In the genomic region with DNA sequence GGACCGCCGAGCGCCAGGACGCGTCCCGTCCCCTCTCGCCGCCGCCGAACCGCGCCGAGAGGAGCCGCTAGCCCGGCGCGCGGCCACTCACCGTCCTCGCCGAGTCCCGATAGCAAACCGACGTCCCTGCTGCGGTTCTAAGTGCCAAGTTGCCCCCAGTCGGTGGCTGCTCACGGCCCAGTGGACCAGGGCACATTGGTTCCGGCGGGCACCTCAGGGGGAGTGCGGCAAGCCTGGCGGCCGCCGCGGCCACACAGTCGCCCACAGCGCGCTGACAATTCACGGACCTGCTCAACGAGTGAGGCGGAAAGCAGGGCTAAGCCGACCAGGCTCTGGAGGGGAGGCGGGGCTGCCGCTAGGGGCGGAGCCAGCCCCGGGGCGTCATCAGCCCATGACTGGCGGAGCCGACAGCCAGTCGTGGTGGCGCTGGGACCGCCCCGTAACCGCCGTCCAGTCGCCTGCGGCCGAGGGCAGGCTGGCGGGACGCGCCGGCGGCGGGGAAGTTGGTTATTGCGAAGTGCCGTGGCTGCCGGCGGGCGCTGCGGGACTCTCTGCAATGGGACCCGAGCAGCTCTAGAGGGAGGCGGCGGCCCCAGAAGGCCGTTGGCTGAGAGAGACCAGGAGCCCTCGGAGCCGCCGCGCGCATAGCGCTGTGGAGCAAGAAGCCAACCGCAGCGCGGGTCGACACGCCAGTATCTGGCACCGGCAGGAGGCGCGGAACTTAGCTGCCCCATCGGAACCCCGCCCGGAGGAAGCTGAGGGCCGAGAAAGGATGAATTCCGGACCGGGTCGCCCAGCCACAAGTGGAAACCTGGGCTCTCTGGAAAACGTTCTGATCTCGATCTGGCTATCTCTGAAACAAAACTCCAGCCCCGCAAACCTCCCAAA, we compare ENCODE assay signal across 1 cellular context.
TF ChIP-seq lines count a peak whose summit lies in the region.

A gene with protein sequence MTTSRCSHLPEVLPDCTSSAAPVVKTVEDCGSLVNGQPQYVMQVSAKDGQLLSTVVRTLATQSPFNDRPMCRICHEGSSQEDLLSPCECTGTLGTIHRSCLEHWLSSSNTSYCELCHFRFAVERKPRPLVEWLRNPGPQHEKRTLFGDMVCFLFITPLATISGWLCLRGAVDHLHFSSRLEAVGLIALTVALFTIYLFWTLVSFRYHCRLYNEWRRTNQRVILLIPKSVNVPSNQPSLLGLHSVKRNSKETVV (minus strand): TSS at position 300 of the 888 bp plus-strand sequence. CDS start 112,387 bp downstream, outside the sequence.

TF ChIP-seq in K562, 482 proteins besides CTCF, POLR2A, EP300 and RAD21 (continued from another document):
- TF ChIP-seq, protein P1, sequence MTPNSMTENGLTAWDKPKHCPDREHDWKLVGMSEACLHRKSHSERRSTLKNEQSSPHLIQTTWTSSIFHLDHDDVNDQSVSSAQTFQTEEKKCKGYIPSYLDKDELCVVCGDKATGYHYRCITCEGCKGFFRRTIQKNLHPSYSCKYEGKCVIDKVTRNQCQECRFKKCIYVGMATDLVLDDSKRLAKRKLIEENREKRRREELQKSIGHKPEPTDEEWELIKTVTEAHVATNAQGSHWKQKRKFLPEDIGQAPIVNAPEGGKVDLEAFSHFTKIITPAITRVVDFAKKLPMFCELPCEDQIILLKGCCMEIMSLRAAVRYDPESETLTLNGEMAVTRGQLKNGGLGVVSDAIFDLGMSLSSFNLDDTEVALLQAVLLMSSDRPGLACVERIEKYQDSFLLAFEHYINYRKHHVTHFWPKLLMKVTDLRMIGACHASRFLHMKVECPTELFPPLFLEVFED (CRISPR knock-in tag; conservative IDR thresholded peaks at IDR 0.05), result no peak
- TF ChIP-seq MTA1 (IDR thresholded peaks at IDR 0.05; ENCODE audit: borderline replicate concordance) (no peak), LCOR (CRISPR knock-in tag; IDR thresholded peaks at IDR 0.05) (peak; percentile 83; the same call in 1 of the 2 replicates), FOXK2 (conservative IDR thresholded peaks at IDR 0.05 in 1 of 2, IDR thresholded peaks at IDR 0.05 in 1 of 2; ENCODE audit: low read depth in 2 of 2) (no peak), ZNF121 (CRISPR knock-in tag; conservative IDR thresholded peaks at IDR 0.05) (no peak), ZNF699 (CRISPR knock-in tag; IDR thresholded peaks at IDR 0.05; ENCODE audit: insufficient replicate concordance) (no peak), FOSL1 (tag; conservative IDR thresholded peaks at IDR 0.05) (peak; percentile 40; the same call in 1 of the 2 replicates), ATF7 (IDR thresholded peaks at IDR 0.05) (peak; percentile 88; the same call in 1 of the 2 replicates), THRAP3 (IDR thresholded peaks at IDR 0.05; ENCODE audit: borderline replicate concordance) (no peak), ZBTB8A (IDR thresholded peaks at IDR 0.05; ENCODE audit: partially characterized antibody) (no peak), EP400 (IDR thresholded peaks at IDR 0.05) (peak; percentile 74; the same call in 1 of the 2 replicates), ELF2 (CRISPR knock-in tag; IDR thresholded peaks at IDR 0.05) (no peak), MECOM (CRISPR knock-in tag; IDR thresholded peaks at IDR 0.05) (no peak), ZNF766 (CRISPR knock-in tag; conservative IDR thresholded peaks at IDR 0.05) (no peak), ZKSCAN3 (CRISPR knock-in tag; IDR thresholded peaks at IDR 0.05) (no peak), ZBTB7A (IDR thresholded peaks at IDR 0.05; ENCODE audit: borderline replicate concordance, control insufficient read depth, low read depth, low read length) (no peak; the same call in 1 of the 2 replicates), NELFE (IDR thresholded peaks at IDR 0.05; ENCODE audit: insufficient read depth, insufficient read length) (no peak), KDM1A (IDR thresholded peaks at IDR 0.05) (0 out of 4 replicates have a peak, but pooled peaks of 1 of the 2 experiments have one; percentile 9), ILK (tag; IDR thresholded peaks at IDR 0.05; ENCODE audit: borderline replicate concordance, low read depth) (no peak), HLTF (IDR thresholded peaks at IDR 0.05) (no peak), NR3C1 (CRISPR knock-in tag; IDR thresholded peaks at IDR 0.05) (no peak), DIDO1 (tag; IDR thresholded peaks at IDR 0.05; ENCODE audit: low read depth) (no peak), ZNF584 (CRISPR knock-in tag; IDR thresholded peaks at IDR 0.05; ENCODE audit: low read depth) (no peak), MCM3 (IDR thresholded peaks at IDR 0.05) (no peak), PURB (CRISPR knock-in tag; IDR thresholded peaks at IDR 0.05; ENCODE audit: low read depth) (no peak), MIER1 (IDR thresholded peaks at IDR 0.05; ENCODE audit: low read depth) (no peak), DNMT1 (IDR thresholded peaks at IDR 0.05) (no peak), PHF8 (IDR thresholded peaks at IDR 0.05; ENCODE audit: borderline replicate concordance, low read length) (peak; percentile 81; the same call in 1 of the 2 replicates), SMARCA4 (IDR thresholded peaks at IDR 0.05) (peak; percentile 69), ZNF165 (CRISPR knock-in tag; IDR thresholded peaks at IDR 0.05; ENCODE audit: borderline replicate concordance) (no peak), SLC30A9 (CRISPR knock-in tag; IDR thresholded peaks at IDR 0.05) (no peak), ZNF253 (CRISPR knock-in tag; conservative IDR thresholded peaks at IDR 0.05) (no peak), HCFC1 (IDR thresholded peaks at IDR 0.05; ENCODE audit: low read depth, low read length) (no peak; the same call in 1 of the 2 replicates), TOE1 (IDR thresholded peaks at IDR 0.05; ENCODE audit: borderline replicate concordance) (peak; percentile 49; the same call in 1 of the 2 replicates), TOE1 (CRISPR knock-in tag; IDR thresholded peaks at IDR 0.05; ENCODE audit: borderline replicate concordance, low read depth) (no peak), ZNF561 (CRISPR knock-in tag; conservative IDR thresholded peaks at IDR 0.05) (no peak), EGR1 (conservative IDR thresholded peaks at IDR 0.05) (no peak), ZNF75A (CRISPR knock-in tag; IDR thresholded peaks at IDR 0.05) (no peak), NFIX (CRISPR knock-in tag; IDR thresholded peaks at IDR 0.05; ENCODE audit: low read depth) (no peak)
- TF ChIP-seq, protein P2, sequence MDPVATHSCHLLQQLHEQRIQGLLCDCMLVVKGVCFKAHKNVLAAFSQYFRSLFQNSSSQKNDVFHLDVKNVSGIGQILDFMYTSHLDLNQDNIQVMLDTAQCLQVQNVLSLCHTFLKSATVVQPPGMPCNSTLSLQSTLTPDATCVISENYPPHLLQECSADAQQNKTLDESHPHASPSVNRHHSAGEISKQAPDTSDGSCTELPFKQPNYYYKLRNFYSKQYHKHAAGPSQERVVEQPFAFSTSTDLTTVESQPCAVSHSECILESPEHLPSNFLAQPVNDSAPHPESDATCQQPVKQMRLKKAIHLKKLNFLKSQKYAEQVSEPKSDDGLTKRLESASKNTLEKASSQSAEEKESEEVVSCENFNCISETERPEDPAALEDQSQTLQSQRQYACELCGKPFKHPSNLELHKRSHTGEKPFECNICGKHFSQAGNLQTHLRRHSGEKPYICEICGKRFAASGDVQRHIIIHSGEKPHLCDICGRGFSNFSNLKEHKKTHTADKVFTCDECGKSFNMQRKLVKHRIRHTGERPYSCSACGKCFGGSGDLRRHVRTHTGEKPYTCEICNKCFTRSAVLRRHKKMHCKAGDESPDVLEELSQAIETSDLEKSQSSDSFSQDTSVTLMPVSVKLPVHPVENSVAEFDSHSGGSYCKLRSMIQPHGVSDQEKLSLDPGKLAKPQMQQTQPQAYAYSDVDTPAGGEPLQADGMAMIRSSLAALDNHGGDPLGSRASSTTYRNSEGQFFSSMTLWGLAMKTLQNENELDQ (CRISPR knock-in tag; IDR thresholded peaks at IDR 0.05; ENCODE audit: borderline replicate concordance), result no peak
- TF ChIP-seq, protein P3, sequence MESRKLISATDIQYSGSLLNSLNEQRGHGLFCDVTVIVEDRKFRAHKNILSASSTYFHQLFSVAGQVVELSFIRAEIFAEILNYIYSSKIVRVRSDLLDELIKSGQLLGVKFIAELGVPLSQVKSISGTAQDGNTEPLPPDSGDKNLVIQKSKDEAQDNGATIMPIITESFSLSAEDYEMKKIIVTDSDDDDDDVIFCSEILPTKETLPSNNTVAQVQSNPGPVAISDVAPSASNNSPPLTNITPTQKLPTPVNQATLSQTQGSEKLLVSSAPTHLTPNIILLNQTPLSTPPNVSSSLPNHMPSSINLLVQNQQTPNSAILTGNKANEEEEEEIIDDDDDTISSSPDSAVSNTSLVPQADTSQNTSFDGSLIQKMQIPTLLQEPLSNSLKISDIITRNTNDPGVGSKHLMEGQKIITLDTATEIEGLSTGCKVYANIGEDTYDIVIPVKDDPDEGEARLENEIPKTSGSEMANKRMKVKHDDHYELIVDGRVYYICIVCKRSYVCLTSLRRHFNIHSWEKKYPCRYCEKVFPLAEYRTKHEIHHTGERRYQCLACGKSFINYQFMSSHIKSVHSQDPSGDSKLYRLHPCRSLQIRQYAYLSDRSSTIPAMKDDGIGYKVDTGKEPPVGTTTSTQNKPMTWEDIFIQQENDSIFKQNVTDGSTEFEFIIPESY (CRISPR knock-in tag; IDR thresholded peaks at IDR 0.05), result peak; percentile 66
- TF ChIP-seq, protein P4, sequence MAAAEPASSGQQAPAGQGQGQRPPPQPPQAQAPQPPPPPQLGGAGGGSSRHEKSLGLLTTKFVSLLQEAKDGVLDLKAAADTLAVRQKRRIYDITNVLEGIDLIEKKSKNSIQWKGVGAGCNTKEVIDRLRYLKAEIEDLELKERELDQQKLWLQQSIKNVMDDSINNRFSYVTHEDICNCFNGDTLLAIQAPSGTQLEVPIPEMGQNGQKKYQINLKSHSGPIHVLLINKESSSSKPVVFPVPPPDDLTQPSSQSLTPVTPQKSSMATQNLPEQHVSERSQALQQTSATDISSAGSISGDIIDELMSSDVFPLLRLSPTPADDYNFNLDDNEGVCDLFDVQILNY (CRISPR knock-in tag; IDR thresholded peaks at IDR 0.05), result peak; percentile 5; the same call in 1 of the 2 replicates
- TF ChIP-seq, protein P5, sequence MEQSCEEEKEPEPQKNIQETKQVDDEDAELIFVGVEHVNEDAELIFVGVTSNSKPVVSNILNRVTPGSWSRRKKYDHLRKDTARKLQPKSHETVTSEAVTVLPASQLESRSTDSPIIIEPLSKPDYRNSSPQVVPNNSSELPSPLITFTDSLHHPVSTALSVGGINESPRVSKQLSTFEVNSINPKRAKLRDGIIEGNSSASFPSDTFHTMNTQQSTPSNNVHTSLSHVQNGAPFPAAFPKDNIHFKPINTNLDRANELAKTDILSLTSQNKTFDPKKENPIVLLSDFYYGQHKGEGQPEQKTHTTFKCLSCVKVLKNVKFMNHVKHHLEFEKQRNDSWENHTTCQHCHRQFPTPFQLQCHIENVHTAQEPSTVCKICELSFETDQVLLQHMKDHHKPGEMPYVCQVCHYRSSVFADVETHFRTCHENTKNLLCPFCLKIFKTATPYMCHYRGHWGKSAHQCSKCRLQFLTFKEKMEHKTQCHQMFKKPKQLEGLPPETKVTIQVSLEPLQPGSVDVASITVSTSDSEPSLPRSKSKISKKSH (CRISPR knock-in tag; IDR thresholded peaks at IDR 0.05), result no peak
- TF ChIP-seq, protein P6, sequence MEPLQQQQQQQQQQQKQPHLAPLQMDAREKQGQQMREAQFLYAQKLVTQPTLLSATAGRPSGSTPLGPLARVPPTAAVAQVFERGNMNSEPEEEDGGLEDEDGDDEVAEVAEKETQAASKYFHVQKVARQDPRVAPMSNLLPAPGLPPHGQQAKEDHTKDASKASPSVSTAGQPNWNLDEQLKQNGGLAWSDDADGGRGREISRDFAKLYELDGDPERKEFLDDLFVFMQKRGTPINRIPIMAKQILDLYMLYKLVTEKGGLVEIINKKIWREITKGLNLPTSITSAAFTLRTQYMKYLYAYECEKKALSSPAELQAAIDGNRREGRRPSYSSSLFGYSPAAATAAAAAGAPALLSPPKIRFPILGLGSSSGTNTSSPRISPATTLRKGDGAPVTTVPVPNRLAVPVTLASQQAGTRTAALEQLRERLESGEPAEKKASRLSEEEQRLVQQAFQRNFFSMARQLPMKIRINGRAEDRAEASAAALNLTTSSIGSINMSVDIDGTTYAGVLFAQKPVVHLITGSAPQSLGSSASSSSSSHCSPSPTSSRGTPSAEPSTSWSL (CRISPR knock-in tag; IDR thresholded peaks at IDR 0.05; ENCODE audit: borderline replicate concordance), result no peak
- TF ChIP-seq, protein P7, sequence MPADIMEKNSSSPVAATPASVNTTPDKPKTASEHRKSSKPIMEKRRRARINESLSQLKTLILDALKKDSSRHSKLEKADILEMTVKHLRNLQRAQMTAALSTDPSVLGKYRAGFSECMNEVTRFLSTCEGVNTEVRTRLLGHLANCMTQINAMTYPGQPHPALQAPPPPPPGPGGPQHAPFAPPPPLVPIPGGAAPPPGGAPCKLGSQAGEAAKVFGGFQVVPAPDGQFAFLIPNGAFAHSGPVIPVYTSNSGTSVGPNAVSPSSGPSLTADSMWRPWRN (IDR thresholded peaks at IDR 0.05; ENCODE audit: low read depth), result no peak
- TF ChIP-seq, protein P8, sequence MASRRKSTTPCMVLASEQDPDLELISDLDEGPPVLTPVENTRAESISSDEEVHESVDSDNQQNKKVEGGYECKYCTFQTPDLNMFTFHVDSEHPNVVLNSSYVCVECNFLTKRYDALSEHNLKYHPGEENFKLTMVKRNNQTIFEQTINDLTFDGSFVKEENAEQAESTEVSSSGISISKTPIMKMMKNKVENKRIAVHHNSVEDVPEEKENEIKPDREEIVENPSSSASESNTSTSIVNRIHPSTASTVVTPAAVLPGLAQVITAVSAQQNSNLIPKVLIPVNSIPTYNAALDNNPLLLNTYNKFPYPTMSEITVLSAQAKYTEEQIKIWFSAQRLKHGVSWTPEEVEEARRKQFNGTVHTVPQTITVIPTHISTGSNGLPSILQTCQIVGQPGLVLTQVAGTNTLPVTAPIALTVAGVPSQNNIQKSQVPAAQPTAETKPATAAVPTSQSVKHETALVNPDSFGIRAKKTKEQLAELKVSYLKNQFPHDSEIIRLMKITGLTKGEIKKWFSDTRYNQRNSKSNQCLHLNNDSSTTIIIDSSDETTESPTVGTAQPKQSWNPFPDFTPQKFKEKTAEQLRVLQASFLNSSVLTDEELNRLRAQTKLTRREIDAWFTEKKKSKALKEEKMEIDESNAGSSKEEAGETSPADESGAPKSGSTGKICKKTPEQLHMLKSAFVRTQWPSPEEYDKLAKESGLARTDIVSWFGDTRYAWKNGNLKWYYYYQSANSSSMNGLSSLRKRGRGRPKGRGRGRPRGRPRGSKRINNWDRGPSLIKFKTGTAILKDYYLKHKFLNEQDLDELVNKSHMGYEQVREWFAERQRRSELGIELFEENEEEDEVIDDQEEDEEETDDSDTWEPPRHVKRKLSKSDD (conservative IDR thresholded peaks at IDR 0.05; ENCODE audit: low read length), result no peak
- TF ChIP-seq, protein P9, sequence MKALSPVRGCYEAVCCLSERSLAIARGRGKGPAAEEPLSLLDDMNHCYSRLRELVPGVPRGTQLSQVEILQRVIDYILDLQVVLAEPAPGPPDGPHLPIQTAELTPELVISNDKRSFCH (CRISPR knock-in tag; IDR thresholded peaks at IDR 0.05), result no peak
- TF ChIP-seq, protein P9 (tag; IDR thresholded peaks at IDR 0.05), result no peak
